In the genomic region with DNA sequence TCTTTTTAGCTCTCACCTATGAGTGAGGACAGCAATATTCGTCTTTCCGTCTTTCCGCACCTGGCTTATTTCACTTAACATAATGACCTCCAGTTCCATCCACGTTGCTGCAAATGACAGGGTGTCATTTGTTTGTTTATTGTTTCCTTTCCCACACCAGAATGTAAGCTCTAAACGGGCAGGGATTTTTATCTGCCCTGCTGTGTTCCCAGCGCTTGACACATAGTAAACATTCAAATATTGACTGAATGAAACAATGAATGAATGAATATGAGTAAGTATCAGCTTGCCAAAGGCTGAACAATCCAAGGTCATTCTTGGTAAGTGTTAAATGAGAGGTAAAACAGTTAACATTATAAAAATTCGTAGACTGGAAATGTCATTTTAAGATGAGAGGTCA, we compare ENCODE assay signal across 1 cellular context.
A peak's percentile ranks its signal among the peaks of the same experiment; 100 is the strongest.
TF ChIP-seq lines count a peak whose summit lies in the region.

No MANE protein-coding gene starts in this region.

TF ChIP-seq in HepG2, 621 proteins besides CTCF, POLR2A, EP300 and RAD21 (continued from another document):
- TF ChIP-seq ARID5B (CRISPR knock-in tag; IDR thresholded peaks at IDR 0.05) (peak; percentile 62; the same call in 1 of the 2 replicates), ZMYM2 (CRISPR knock-in tag; IDR thresholded peaks at IDR 0.05) (no peak), PAXIP1 (CRISPR knock-in tag; conservative IDR thresholded peaks at IDR 0.05) (0 out of 2 replicates have a peak, but pooled peaks have one; percentile 20), ZNF274 (CRISPR knock-in tag; IDR thresholded peaks at IDR 0.05) (no peak), ZNF574 (CRISPR knock-in tag; IDR thresholded peaks at IDR 0.05) (no peak), BCL6 (CRISPR knock-in tag; IDR thresholded peaks at IDR 0.05) (peak; percentile 81), SOX13 (IDR thresholded peaks at IDR 0.05) (no peak), SOX13 (CRISPR knock-in tag; conservative IDR thresholded peaks at IDR 0.05 in 1 of 2, IDR thresholded peaks at IDR 0.05 in 1 of 2) (peak in 1 of 2 experiments; percentile 74; a peak in 1 of 4 replicates), RARA (CRISPR knock-in tag; IDR thresholded peaks at IDR 0.05) (peak; percentile 68), NFE2L2 (IDR thresholded peaks at IDR 0.05; ENCODE audit: low read length) (no peak), ZNF24 (IDR thresholded peaks at IDR 0.05) (peak; percentile 73), TAF1 (CRISPR knock-in tag; IDR thresholded peaks at IDR 0.05) (no peak), TBX3 (IDR thresholded peaks at IDR 0.05; ENCODE audit: borderline replicate concordance) (peak; percentile 9; the same call in 1 of the 2 replicates), ZKSCAN8 (CRISPR knock-in tag; IDR thresholded peaks at IDR 0.05; ENCODE audit: borderline replicate concordance) (no peak)
- TF ChIP-seq, protein P1, sequence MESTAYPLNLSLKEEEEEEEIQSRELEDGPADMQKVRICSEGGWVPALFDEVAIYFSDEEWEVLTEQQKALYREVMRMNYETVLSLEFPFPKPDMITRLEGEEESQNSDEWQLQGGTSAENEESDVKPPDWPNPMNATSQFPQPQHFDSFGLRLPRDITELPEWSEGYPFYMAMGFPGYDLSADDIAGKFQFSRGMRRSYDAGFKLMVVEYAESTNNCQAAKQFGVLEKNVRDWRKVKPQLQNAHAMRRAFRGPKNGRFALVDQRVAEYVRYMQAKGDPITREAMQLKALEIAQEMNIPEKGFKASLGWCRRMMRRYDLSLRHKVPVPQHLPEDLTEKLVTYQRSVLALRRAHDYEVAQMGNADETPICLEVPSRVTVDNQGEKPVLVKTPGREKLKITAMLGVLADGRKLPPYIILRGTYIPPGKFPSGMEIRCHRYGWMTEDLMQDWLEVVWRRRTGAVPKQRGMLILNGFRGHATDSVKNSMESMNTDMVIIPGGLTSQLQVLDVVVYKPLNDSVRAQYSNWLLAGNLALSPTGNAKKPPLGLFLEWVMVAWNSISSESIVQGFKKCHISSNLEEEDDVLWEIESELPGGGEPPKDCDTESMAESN (CRISPR knock-in tag; conservative IDR thresholded peaks at IDR 0.05) = 0 out of 2 replicates have a peak, but pooled peaks have one; percentile 43
